ENCODE assay signal across 8 cellular contexts in genomic region chrX:48631376-48632090, GRCh38. TPM values are rescaled to one million over a fixed set of nuclear protein-coding genes. Genes with fewer than 3 reads are reported as not detected.
DNase-seq lines count a peak whose midpoint lies in the region; ATAC-seq and TF ChIP-seq lines count a peak whose summit lies in the region.

No MANE protein-coding gene starts in this region.

- peak; percentile 54 for TF ChIP-seq CTCF in C4-2B (conservative IDR thresholded peaks at IDR 0.05)
- TF ChIP-seq CTCF in RWPE1 (conservative IDR thresholded peaks at IDR 0.05; ENCODE audit: low read depth) = peak; percentile 36
- TF ChIP-seq CTCF in foreskin fibroblast (IDR thresholded peaks at IDR 0.05; ENCODE audit: low read depth, low read length) = peak; percentile 55
- peak; percentile 23 to 31 for TF ChIP-seq CTCF in suprapubic skin (IDR thresholded peaks at IDR 0.05)

- WGBS in suprapubic skin = 59% methylated on average over 17 of the region's 18 CpGs

- H3K9me2 ChIP-seq in Karpas-422 (replicated peaks; ENCODE audit: insufficient read depth, low read length) = no peaks in the 10 kb centered on the region

- no peaks in the 10 kb centered on the region for H3K36me3 ChIP-seq in Karpas-422 (ENCODE audit: insufficient read depth, low read length)
- H3K36me3 ChIP-seq in suprapubic skin = no peaks in the 10 kb centered on the region

- H3K4me3 ChIP-seq in Karpas-422 (ENCODE audit: low read length) (no peak overlapping the region), foreskin fibroblast (ENCODE audit: low read depth in 1 of 2, low read length in 2 of 2) (no peak overlapping the region), suprapubic skin (peak overlapping the region; percentile 3)

- no peaks in the 10 kb centered on the region for H4K20me1 ChIP-seq in Karpas-422 (ENCODE audit: insufficient read depth, low read depth, low read length)

- H3K27ac ChIP-seq in C4-2B (peak overlapping the region; percentile 21), Karpas-422 (ENCODE audit: low read length) (no peak overlapping the region), RWPE1 (peak overlapping the region; percentile 60), suprapubic skin (no peak overlapping the region)

- ATAC-seq in GM19397 (IDR thresholded peaks at IDR 0.05; ENCODE audit: unreplicated experiment) = peak; percentile 79

- peak; percentile 80 for DNase-seq in Karpas-422
- DNase-seq in RWPE1 (ENCODE audit: low spot score) = peak; percentile 85
- peak; percentile 77 for DNase-seq in activated effector memory CD4-positive, alpha-beta T cell treated with anti-CD3 and anti-CD28 coated beads, Interleukin-2, amount 50 U/mL, for 16 hours
- peak; percentile 80 to 92 for DNase-seq in foreskin fibroblast
- DNase-seq in occipital lobe (lab: John Stamatoyannopoulos, UW) = peak; percentile 60
- DNase-seq in suprapubic skin (ENCODE audit: low spot score in 2 of 2) = peak; percentile 77 to 80

- TF ChIP-seq POLR2A in suprapubic skin (IDR thresholded peaks at IDR 0.05) = no peak

- H3K27me3 ChIP-seq in Karpas-422 (ENCODE audit: low read length) (no peaks in the 10 kb centered on the region), suprapubic skin (no peaks in the 10 kb centered on the region)

- POLR2A ChIA-PET in RWPE1 (lab: Yijun Ruan, JAX; ENCODE audit: low non-redundant PET) = interaction anchor here (0.6 to 0.7 kb wide), 2 partner anchors 21 to 266 kb away, joined by 3 read pairs; partner anchors contain the start of genes PQBP1 and TIMM17B

- CTCF ChIA-PET in RWPE1 (lab: Yijun Ruan, JAX) = interaction anchor here (0.9 kb wide), 1 partner anchor 1573 kb away, joined by 4 read pairs; the partner anchor contains the start of gene CCNB3

- no peaks in the 10 kb centered on the region for H3K9me3 ChIP-seq in Karpas-422 (ENCODE audit: low read length)
- no peaks in the 10 kb centered on the region for H3K9me3 ChIP-seq in suprapubic skin

- no peak overlapping the region for H3K9ac ChIP-seq in Karpas-422 (ENCODE audit: low read length)

- no peak for TF ChIP-seq EP300 in suprapubic skin (IDR thresholded peaks at IDR 0.05)

- no peak overlapping the region for H2AFZ ChIP-seq in Karpas-422 (ENCODE audit: low read length)

- no peaks in the 10 kb centered on the region for H3K79me2 ChIP-seq in Karpas-422 (ENCODE audit: low read length)

- no peak overlapping the region for H3K4me2 ChIP-seq in Karpas-422 (ENCODE audit: low read depth, low read length, poor library complexity, severe bottlenecking)

- H3K4me1 ChIP-seq in Karpas-422 (ENCODE audit: low read length) (no peaks in the 10 kb centered on the region), suprapubic skin (peaks cover 9% of the 10 kb centered on the region)

RNA-seq across cellular contexts. Expression of gene WDR13, which starts 34.2 kb away (rescaled TPM):
- total RNA-seq in Karpas-422 (2014; rRNA removed; shearing (Covaris generic); ENCODE audit: low replicate concordance) = 35.5 and 53.4 TPM in 2 replicates
- total RNA-seq in occipital lobe (80.0 TPM), suprapubic skin (100 to 1,000 TPM in 1 of 4 donors, 10 to 100 TPM in 3; 71.1 to 105 (median 93.2) TPM)

RNA-seq across cellular contexts. Expression of gene WAS, which starts 52.1 kb away (rescaled TPM):
- total RNA-seq in Karpas-422 (2014; rRNA removed; shearing (Covaris generic); ENCODE audit: low replicate concordance) = 63.4 and 83.6 TPM in 2 replicates
- total RNA-seq in occipital lobe = 0.16 TPM
- 1 to 10 TPM in 3 of 4 donors, under 1 TPM in 1; 0.68 to 5.2 (median 3.5) TPM for total RNA-seq in suprapubic skin

RNA-seq across cellular contexts. Expression of gene RBM3, which starts 57.2 kb away (rescaled TPM):
- 176 and 183 TPM in 2 replicates for total RNA-seq in Karpas-422 (2014; rRNA removed; shearing (Covaris generic); ENCODE audit: low replicate concordance)
- total RNA-seq in occipital lobe (172 TPM), suprapubic skin (100 to 1,000 TPM; 167 to 245 (median 204) TPM)

Comparison
In these comparisons a context has a peak if more than half of its experiments do, and no peak if none do; other contexts are left out.
1. H3K27ac ChIP-seq: peak in C4-2B (single experiment) and RWPE1 (single experiment); none in Karpas-422 (single experiment) and suprapubic skin (single experiment).
2. RNA of gene WAS, which starts 52.1 kb away (total RNA-seq): 63.4 to 83.6 TPM in Karpas-422; 0.68 to 5.2 TPM in suprapubic skin and 0.16 TPM in occipital lobe (single experiment); every median in the first group is over 10 times any median in the second.
3. Peak in every context shown above with its lines, with median percentiles within 50 percentile points of each other: CTCF ChIP-seq and DNase-seq.